In the genomic region with DNA sequence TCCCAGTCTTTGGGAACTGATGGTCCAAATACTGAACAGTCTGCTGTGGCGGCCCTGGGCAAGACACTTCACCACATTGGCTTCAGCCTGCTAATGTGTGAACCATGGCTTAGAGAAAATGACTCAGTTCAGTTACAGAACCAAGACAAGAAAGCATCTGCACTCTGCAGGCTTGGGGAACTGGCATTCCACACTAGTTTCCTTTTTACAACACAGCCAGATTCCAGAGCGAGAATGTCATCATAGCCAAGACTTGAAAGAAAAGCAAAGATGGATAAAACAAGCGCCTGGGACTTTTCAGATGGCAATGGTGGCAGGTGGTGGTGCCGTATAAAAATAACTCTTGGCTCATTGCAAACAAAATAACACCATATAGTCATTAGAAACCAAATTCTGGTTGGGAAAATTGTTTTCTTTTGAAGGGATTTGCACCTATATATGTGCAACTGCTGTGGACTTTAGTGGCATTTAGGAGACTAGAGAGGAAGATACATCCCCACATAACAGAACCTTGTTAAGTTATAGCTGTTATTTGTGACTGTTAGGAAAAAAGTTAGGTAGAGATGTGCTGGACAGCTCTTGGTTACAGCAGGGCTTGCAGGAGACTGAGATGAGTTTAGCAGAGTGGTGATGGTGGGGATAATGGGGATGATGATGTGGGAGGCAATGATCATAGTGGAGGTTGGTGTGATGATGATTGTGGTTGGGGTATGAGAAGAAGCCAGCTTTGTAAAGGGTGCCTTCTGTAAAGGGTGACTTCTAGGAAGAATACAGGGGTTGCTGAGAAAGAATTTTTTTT, we compare ENCODE assay signal across 9 cellular contexts.
DNase-seq lines count a peak whose midpoint lies in the region; ATAC-seq and TF ChIP-seq lines count a peak whose summit lies in the region.
"Had no signal": no experiment of that assay in that cellular context is flagged by ENCODE, and none has a peak within 500 bp of the region (broad histone marks: within the 10 kb centered on the region; RNA-seq: fewer than 3 reads in every experiment).

No MANE protein-coding gene starts in this region.

- TF ChIP-seq CTCF in heart left ventricle (IDR thresholded peaks at IDR 0.05) (no peak), GM10248 (IDR thresholded peaks at IDR 0.05; ENCODE audit: control extremely low read depth, extremely low read depth, low read depth, missing control alignments) (no peak)

- CTCF ChIA-PET in GM10248 (lab: Yijun Ruan, JAX): interaction anchor here (0.8 to 3.4 kb wide), 4 partner anchors 11 to 35 kb away, joined by 4 to 16 read pairs (median 4); no protein-coding TSS in a partner anchor

- H3K27ac ChIP-seq in heart left ventricle: peak overlapping the region in 5 of 12 donors; percentile 13 to 62 (median 37)

- no peaks in the 10 kb centered on the region for H3K27me3 ChIP-seq in heart left ventricle

- DNase-seq in GM04504 (ENCODE audit: low read depth) (peak; percentile 91), T1000 (lab: John Stamatoyannopoulos, UW) (peak; percentile 67), heart left ventricle (peak in 3 of 5 donors; percentile 12 to 30 (median 23)), sciatic nerve (ENCODE audit: low spot score) (no peak), NCI-H1930 (lab: John Stamatoyannopoulos, UW) (no peak), GM10248 (ENCODE audit: extremely low spot score) (no peak)
- DNase-seq: effector CD8-positive, alpha-beta T cell had no signal

- TF ChIP-seq POLR2A in heart left ventricle (IDR thresholded peaks at IDR 0.05): no peak

- peaks cover 0 to 29% (median 9%) of the 10 kb centered on the region in 12 donors for H3K4me1 ChIP-seq in heart left ventricle

- no peak overlapping the region for H3K4me3 ChIP-seq in heart left ventricle

- ATAC-seq in heart left ventricle (peak; percentile 62 to 91 (median 84)), sciatic nerve (peak; percentile 86), HG02852 (IDR thresholded peaks at IDR 0.05; ENCODE audit: unreplicated experiment) (no peak), HG03025 (IDR thresholded peaks at IDR 0.05; ENCODE audit: low FRiP score, unreplicated experiment) (no peak)

- WGBS in heart left ventricle, 4 donors: 23 to 35% (median 28%) methylated on average over 4 of the region's 4 CpGs

- intact Hi-C loops in heart left ventricle (cut with DNase I): no loop called here
- intact Hi-C loops in sciatic nerve (cut with DNase I): no loop called here

- no peaks in the 10 kb centered on the region for H3K36me3 ChIP-seq in heart left ventricle

- H3K9me3 ChIP-seq in heart left ventricle: no peaks in the 10 kb centered on the region

- POLR2A ChIA-PET in GM10248 (lab: Yijun Ruan, JAX): no interaction called here

Comparison
In these comparisons a context has a peak if more than half of its experiments do, and no peak if none do; other contexts are left out.
1. DNase-seq: peak in GM04504 (single experiment), T1000 (single experiment) and heart left ventricle (3 of 5); none in sciatic nerve (single experiment), NCI-H1930 (0 of 2) and GM10248 (single experiment).
2. ATAC-seq: peak in heart left ventricle (4 of 4) and sciatic nerve (single experiment); none in HG02852 (single experiment) and HG03025 (single experiment).